Comparison of ENCODE assay signal across 1 cellular context in genomic region chr2:195657634-195658540, GRCh38.
TF ChIP-seq lines count a peak whose summit lies in the region.

No MANE protein-coding gene starts in this region.

TF ChIP-seq in HepG2, 621 proteins besides CTCF, POLR2A, EP300 and RAD21 (continued from another document and continues in another):
- TF ChIP-seq DZIP1 (CRISPR knock-in tag; IDR thresholded peaks at IDR 0.05) (no peak), NR2C2 (CRISPR knock-in tag; IDR thresholded peaks at IDR 0.05; ENCODE audit: borderline replicate concordance) (no peak), PREB (CRISPR knock-in tag; IDR thresholded peaks at IDR 0.05) (no peak), ZNF235 (CRISPR knock-in tag; IDR thresholded peaks at IDR 0.05; ENCODE audit: borderline replicate concordance) (no peak), BCL6 (CRISPR knock-in tag; IDR thresholded peaks at IDR 0.05) (no peak), CREB3 (CRISPR knock-in tag; IDR thresholded peaks at IDR 0.05) (no peak), ZNF616 (CRISPR knock-in tag; IDR thresholded peaks at IDR 0.05; ENCODE audit: low read depth) (peak; percentile 72; the same call in 1 of the 2 replicates), ZBTB43 (CRISPR knock-in tag; conservative IDR thresholded peaks at IDR 0.05) (0 out of 2 replicates have a peak, but pooled peaks have one; percentile 65), PITX1 (CRISPR knock-in tag; IDR thresholded peaks at IDR 0.05) (no peak), NBN (conservative IDR thresholded peaks at IDR 0.05) (no peak), MBNL3 (CRISPR knock-in tag; conservative IDR thresholded peaks at IDR 0.05) (no peak), ZNF256 (CRISPR knock-in tag; conservative IDR thresholded peaks at IDR 0.05) (no peak; the same call in 1 of the 2 replicates), REL (CRISPR knock-in tag; conservative IDR thresholded peaks at IDR 0.05) (peak; percentile 25; the same call in 1 of the 2 replicates), ZNF251 (CRISPR knock-in tag; IDR thresholded peaks at IDR 0.05) (0 out of 2 replicates have a peak, but pooled peaks have one; percentile 61), MLXIP (CRISPR knock-in tag; IDR thresholded peaks at IDR 0.05; ENCODE audit: borderline replicate concordance) (no peak), HHEX (CRISPR knock-in tag; IDR thresholded peaks at IDR 0.05) (0 out of 2 replicates have a peak, but pooled peaks have one; percentile 35), ZNF230 (CRISPR knock-in tag; IDR thresholded peaks at IDR 0.05) (peak; percentile 79; the same call in 1 of the 2 replicates), ATF7 (IDR thresholded peaks at IDR 0.05) (no peak), ATF7 (CRISPR knock-in tag; IDR thresholded peaks at IDR 0.05) (no peak), CEBPZ (IDR thresholded peaks at IDR 0.05; ENCODE audit: low read length) (no peak), TBX2 (CRISPR knock-in tag; IDR thresholded peaks at IDR 0.05; ENCODE audit: borderline replicate concordance) (no peak; the same call in 1 of the 2 replicates), MTERF4 (CRISPR knock-in tag; IDR thresholded peaks at IDR 0.05) (peak; percentile 66; the same call in 1 of the 2 replicates), ZNF383 (CRISPR knock-in tag; IDR thresholded peaks at IDR 0.05; ENCODE audit: borderline replicate concordance) (no peak), SRF (IDR thresholded peaks at IDR 0.05; ENCODE audit: low read depth, low read length) (no peak), TARDBP (CRISPR knock-in tag; IDR thresholded peaks at IDR 0.05) (peak; percentile 57), ZNF281 (CRISPR knock-in tag; IDR thresholded peaks at IDR 0.05; ENCODE audit: borderline replicate concordance) (no peak), SMAD3 (CRISPR knock-in tag; IDR thresholded peaks at IDR 0.05) (no peak), ZFP36 (IDR thresholded peaks at IDR 0.05; ENCODE audit: borderline replicate concordance, low read depth, low read length, partially characterized antibody) (no peak), ZFP90 (CRISPR knock-in tag; IDR thresholded peaks at IDR 0.05; ENCODE audit: borderline replicate concordance) (no peak; the same call in none of the 2 replicates), ZNF468 (CRISPR knock-in tag; IDR thresholded peaks at IDR 0.05) (no peak; the same call in 1 of the 2 replicates), SMAD9 (CRISPR knock-in tag; IDR thresholded peaks at IDR 0.05) (no peak), ZNF782 (CRISPR knock-in tag; IDR thresholded peaks at IDR 0.05; ENCODE audit: borderline replicate concordance) (no peak; the same call in none of the 2 replicates), CEBPG (CRISPR knock-in tag; IDR thresholded peaks at IDR 0.05) (no peak), ATF2 (CRISPR knock-in tag; IDR thresholded peaks at IDR 0.05) (no peak; the same call in 1 of the 2 replicates), ZNF567 (CRISPR knock-in tag; IDR thresholded peaks at IDR 0.05; ENCODE audit: borderline replicate concordance) (no peak), FOXC1 (CRISPR knock-in tag; IDR thresholded peaks at IDR 0.05; ENCODE audit: borderline replicate concordance) (no peak), ZNF672 (CRISPR knock-in tag; IDR thresholded peaks at IDR 0.05) (no peak), ZNF205 (CRISPR knock-in tag; IDR thresholded peaks at IDR 0.05) (no peak), ZNF180 (CRISPR knock-in tag; IDR thresholded peaks at IDR 0.05; ENCODE audit: borderline replicate concordance, low read depth) (no peak), MEF2D (CRISPR knock-in tag; IDR thresholded peaks at IDR 0.05) (peak; percentile 58), ZNF207 (IDR thresholded peaks at IDR 0.05; ENCODE audit: borderline replicate concordance) (no peak), ZNF879 (CRISPR knock-in tag; IDR thresholded peaks at IDR 0.05) (no peak), NFIB (CRISPR knock-in tag; IDR thresholded peaks at IDR 0.05; ENCODE audit: borderline replicate concordance) (no peak), ZBTB42 (CRISPR knock-in tag; IDR thresholded peaks at IDR 0.05) (no peak; the same call in 1 of the 2 replicates), ZNF441 (CRISPR knock-in tag; IDR thresholded peaks at IDR 0.05; ENCODE audit: borderline replicate concordance) (peak; percentile 70; the same call in 1 of the 2 replicates), TP53 (CRISPR knock-in tag; conservative IDR thresholded peaks at IDR 0.05) (no peak), CCAR2 (optimal IDR thresholded peaks at IDR 0.05; ENCODE audit: low read depth, low read length) (no peak)
